Comparison of ENCODE assay signal across 17 cellular contexts in the genomic region with DNA sequence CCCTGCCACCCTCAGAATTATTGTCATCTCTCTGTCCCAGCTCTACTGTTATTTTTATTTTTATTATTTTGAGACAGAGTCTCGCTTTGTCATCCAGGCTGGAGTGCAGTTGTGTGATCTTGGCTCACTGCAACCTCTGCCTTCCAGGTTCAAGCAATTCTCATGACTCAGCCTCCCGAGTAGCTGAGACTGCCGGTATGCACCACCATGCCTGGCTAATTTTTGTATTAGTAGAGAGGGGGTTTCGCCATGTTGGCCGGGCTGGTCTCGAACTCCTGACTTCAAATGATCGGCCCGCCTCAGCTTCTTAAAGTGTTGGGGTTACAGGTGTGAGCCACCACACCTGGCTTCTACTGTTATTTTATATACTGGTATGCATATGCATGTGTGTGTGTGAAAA. TPM values are rescaled to one million over a fixed set of nuclear protein-coding genes. Genes with fewer than 3 reads are reported as not detected.
"Had no signal": no experiment of that assay in that cellular context is flagged by ENCODE, and none has a peak within 500 bp of the region (broad histone marks: within the 10 kb centered on the region; RNA-seq: fewer than 3 reads in every experiment).

No MANE protein-coding gene starts in this region.

- H3K4me1 Mint-ChIP-seq: brain, nephron had no signal

- H3K9me3 ChIP-seq: heart left ventricle, stomach, tibial artery had no signal

- H3K4me3 ChIP-seq: heart left ventricle, stomach, tibial artery had no signal

- ATAC-seq: left lobe of liver, T-cell had no signal

- H3K27me3 Mint-ChIP-seq: activated naive CD4-positive, alpha-beta T cell treated with anti-CD3 and anti-CD28 coated beads, Interleukin-2, amount 10 ng/mL, durations not matched to agents 7 days and 5 days; T-cell had no signal

- H3K27ac Mint-ChIP-seq: nephron, T-cell had no signal

- H3K4me3 Mint-ChIP-seq: activated naive CD4-positive, alpha-beta T cell treated with anti-CD3 and anti-CD28 coated beads, Interleukin-2, amount 10 ng/mL, durations not matched to agents 7 days and 5 days; brain; nephron; T-cell had no signal

- H3K27ac ChIP-seq: stomach had no signal

- H3K9me3 Mint-ChIP-seq: activated naive CD4-positive, alpha-beta T cell treated with anti-CD3 and anti-CD28 coated beads, Interleukin-2, amount 10 ng/mL, durations not matched to agents 7 days and 5 days; brain; nephron; T-cell had no signal

- DNase-seq: activated CD4-positive, alpha-beta T cell treated with anti-CD3 and anti-CD28 coated beads for 4 hours; activated naive CD4-positive, alpha-beta T cell treated with anti-CD3 and anti-CD28 coated beads, Interleukin-2, amount 10 ng/mL, durations not matched to agents 7 days and 5 days; cerebellar nuclear complex; islet precursor cell; stimulated activated CD4-positive, alpha-beta T cell treated with anti-CD3 and anti-CD28 coated beads, Interleukin-15, amount 100 ng/mL, for 24 hours; stimulated activated CD4-positive, alpha-beta T cell treated with anti-CD3 and anti-CD28 coated beads, Interleukin-4, amount 100 ng/mL, for 24 hours; stomach; T-cell had no signal

- H3K27me3 ChIP-seq: heart left ventricle, stomach, tibial artery had no signal

RNA-seq across cellular contexts. Expression of gene CALHM1, which starts 17.5 kb away (rescaled TPM):
- total RNA-seq: dermis microvascular lymphatic vessel endothelial cell, heart left ventricle, left lobe of liver, omental fat pad, pulmonary artery endothelial cell, stomach, T-cell had no signal
- polyA plus RNA-seq: heart left ventricle, stomach had no signal

RNA-seq across cellular contexts. Expression of gene CALHM3, which starts 37.8 kb away (rescaled TPM):
- total RNA-seq: dermis microvascular lymphatic vessel endothelial cell, esophagus mucosa, heart left ventricle, left lobe of liver, omental fat pad, pulmonary artery endothelial cell, stomach, T-cell had no signal
- polyA plus RNA-seq: heart left ventricle, stomach had no signal
